ENCODE assay signal across 12 cellular contexts in genomic region chr3:40847571-40847992, GRCh38.
DNase-seq lines count a peak whose midpoint lies in the region.
"Had no signal": no experiment of that assay in that cellular context is flagged by ENCODE, and none has a peak within 500 bp of the region (broad histone marks: within the 10 kb centered on the region; RNA-seq: fewer than 3 reads in every experiment).

No MANE protein-coding gene starts in this region.

- no peak overlapping the region for H3K27ac Mint-ChIP-seq in activated CD4-positive, alpha-beta memory T cell treated with anti-CD3 and anti-CD28 coated beads, Interleukin-2, amount 10 ng/mL, durations not matched to agents 7 days and 5 days

- peak; percentile 4 for DNase-seq in EH (ENCODE audit: low read depth)
- DNase-seq in SW480 (ENCODE audit: low spot score): peak; percentile 88
- DNase-seq in glomerular visceral epithelial cell (ENCODE audit: extremely low spot score): peak; percentile 90
- peak; percentile 99 for DNase-seq in myocyte (ENCODE audit: low read depth)
- DNase-seq in NCI-H345 treated with DMSO at 0.1 percent for 48 hours (lab: John Stamatoyannopoulos, UW; ENCODE audit: unreplicated experiment): no peak
- DNase-seq in activated CD4-positive, alpha-beta memory T cell treated with anti-CD3 and anti-CD28 coated beads, Interleukin-2, amount 10 ng/mL, durations not matched to agents 7 days and 5 days: no peak
- DNase-seq in GM03348 (ENCODE audit: low spot score): no peak
- no peak for DNase-seq in NCI-H2081 treated with DMSO at 0.1 percent for 48 hours (lab: John Stamatoyannopoulos, UW)
- DNase-seq: effector CD8-positive, alpha-beta T cell; GOT3; NCI-H187; stimulated activated CD4-positive, alpha-beta T cell treated with anti-CD3 and anti-CD28 coated beads, Interleukin-2, amount 100 ng/mL, for 48 hours had no signal

- H3K4me1 Mint-ChIP-seq in activated CD4-positive, alpha-beta memory T cell treated with anti-CD3 and anti-CD28 coated beads, Interleukin-2, amount 10 ng/mL, durations not matched to agents 7 days and 5 days: no peaks in the 10 kb centered on the region

- H3K9me3 Mint-ChIP-seq in activated CD4-positive, alpha-beta memory T cell treated with anti-CD3 and anti-CD28 coated beads, Interleukin-2, amount 10 ng/mL, durations not matched to agents 7 days and 5 days: no peaks in the 10 kb centered on the region

- CTCF ChIA-PET in activated CD4-positive, alpha-beta memory T cell treated with anti-CD3 and anti-CD28 coated beads, Interleukin-2, amount 10 ng/mL, durations not matched to agents 7 days and 5 days (lab: Charles Lee): no interaction called here

- POLR2A ChIA-PET in activated CD4-positive, alpha-beta memory T cell treated with anti-CD3 and anti-CD28 coated beads, Interleukin-2, amount 10 ng/mL, durations not matched to agents 7 days and 5 days (lab: Charles Lee): no interaction called here

- peaks cover 3% of the 10 kb centered on the region for H3K27me3 Mint-ChIP-seq in activated CD4-positive, alpha-beta memory T cell treated with anti-CD3 and anti-CD28 coated beads, Interleukin-2, amount 10 ng/mL, durations not matched to agents 7 days and 5 days

- H3K4me3 Mint-ChIP-seq in activated CD4-positive, alpha-beta memory T cell treated with anti-CD3 and anti-CD28 coated beads, Interleukin-2, amount 10 ng/mL, durations not matched to agents 7 days and 5 days: no peak overlapping the region

- H3K36me3 Mint-ChIP-seq in activated CD4-positive, alpha-beta memory T cell treated with anti-CD3 and anti-CD28 coated beads, Interleukin-2, amount 10 ng/mL, durations not matched to agents 7 days and 5 days (ENCODE audit: low read depth): no peaks in the 10 kb centered on the region

Comparison
In these comparisons a context has a peak if more than half of its experiments do, and no peak if none do; other contexts are left out.
1. DNase-seq: peak in EH (single experiment), SW480 (single experiment), glomerular visceral epithelial cell (single experiment) and myocyte (single experiment); none in NCI-H345 treated with DMSO at 0.1 percent for 48 hours (single experiment), activated CD4-positive, alpha-beta memory T cell treated with anti-CD3 and anti-CD28 coated beads, Interleukin-2, amount 10 ng/mL, durations not matched to agents 7 days and 5 days (single experiment), GM03348 (single experiment) and NCI-H2081 treated with DMSO at 0.1 percent for 48 hours (single experiment).